Comparison of ENCODE assay signal across 33 cellular contexts in the genomic region with DNA sequence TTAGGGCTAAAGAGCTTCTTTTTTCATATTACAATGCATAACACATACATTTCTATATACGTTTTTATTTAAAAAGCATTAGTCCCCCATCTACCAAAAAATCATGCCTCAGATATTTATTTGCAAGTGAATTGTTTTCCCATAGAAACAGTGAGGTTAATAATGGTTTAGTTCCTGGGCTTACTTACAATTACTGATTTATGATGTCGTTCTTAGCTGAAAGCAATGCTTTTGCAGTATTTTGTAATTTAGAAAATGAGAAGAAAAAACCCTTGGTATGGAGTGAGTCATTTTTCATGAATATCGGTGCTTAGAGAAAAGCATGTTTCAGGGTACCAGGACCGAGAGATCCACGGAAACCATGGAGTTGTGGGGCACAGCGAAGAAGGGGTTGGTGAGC. TPM values are rescaled to one million over a fixed set of nuclear protein-coding genes. Genes with fewer than 3 reads are reported as not detected.
"Had no signal": no experiment of that assay in that cellular context is flagged by ENCODE, and none has a peak within 500 bp of the region (broad histone marks: within the 10 kb centered on the region; RNA-seq: fewer than 3 reads in every experiment).

No MANE protein-coding gene starts in this region.

- H3K4me3 ChIP-seq: ascending aorta, body of pancreas, breast epithelium, Peyer's patch, SJSA1 had no signal

- H3K27ac Mint-ChIP-seq: activated CD4-positive, alpha-beta memory T cell treated with anti-CD3 and anti-CD28 coated beads, Interleukin-2, amount 10 ng/mL, durations not matched to agents 7 days and 5 days; activated CD8-positive, alpha-beta memory T cell treated with anti-CD3 and anti-CD28 coated beads, Interleukin-2, amount 10 ng/mL, durations not matched to agents 7 days and 5 days; activated naive CD8-positive, alpha-beta T cell treated with anti-CD3 and anti-CD28 coated beads for 36 hours; activated T-cell treated with anti-CD3 and anti-CD28 coated beads, Interleukin-2, amount 50 U/mL, for 72 hours; activated T-helper 17 cell treated with anti-CD3 and anti-CD28 coated beads, Interleukin-2, amount 50 U/mL, for 72 hours had no signal

- DNase-seq: activated CD4-positive, alpha-beta memory T cell treated with anti-CD3 and anti-CD28 coated beads, Interleukin-2, amount 10 ng/mL, durations not matched to agents 7 days and 5 days; activated CD4-positive, alpha-beta T cell treated with anti-CD3 and anti-CD28 coated beads for 1 hour; activated CD4-positive, alpha-beta T cell treated with anti-CD3 and anti-CD28 coated beads for 48 hours; activated CD4-positive, CD25-positive, alpha-beta regulatory T cell; activated CD8-positive, alpha-beta memory T cell treated with anti-CD3 and anti-CD28 coated beads for 24 hours; activated CD8-positive, alpha-beta memory T cell treated with anti-CD3 and anti-CD28 coated beads, Interleukin-2, amount 10 ng/mL, durations not matched to agents 7 days and 5 days; activated CD8-positive, alpha-beta memory T cell treated with anti-CD3 and anti-CD28 coated beads, Interleukin-2, amount 50 U/mL, for 48 hours; activated effector memory CD4-positive, alpha-beta T cell treated with anti-CD3 and anti-CD28 coated beads, Interleukin-2, amount 50 U/mL, for 16 hours; activated naive CD4-positive, alpha-beta T cell; activated naive CD4-positive, alpha-beta T cell treated with anti-CD3 and anti-CD28 coated beads, Interleukin-2, amount 50 U/mL, for 16 hours; activated naive CD8-positive, alpha-beta T cell treated with anti-CD3 and anti-CD28 coated beads for 36 hours; activated T-cell treated with anti-CD3 and anti-CD28 coated beads, Interleukin-2, amount 50 U/mL, for 72 hours; amygdala; body of pancreas; NCI-H1105 treated with DMSO at 0.1 percent for 48 hours; NCI-H1436; NCI-H1694 treated with DMSO at 0.1 percent for 48 hours; NCI-H2029; NCI-H345; NCI-H524 treated with DMSO at 0.1 percent for 48 hours; Peyer's patch; RPMI8226; SHP77 treated with DMSO at 0.1 percent for 48 hours; SW 1271; T-helper 1 cell; T-helper 2 cell; T-helper 9 cell; WERI-Rb-1 had no signal

- H3K4me1 Mint-ChIP-seq: activated CD4-positive, alpha-beta memory T cell treated with anti-CD3 and anti-CD28 coated beads, Interleukin-2, amount 10 ng/mL, durations not matched to agents 7 days and 5 days; activated CD8-positive, alpha-beta memory T cell treated with anti-CD3 and anti-CD28 coated beads, Interleukin-2, amount 10 ng/mL, durations not matched to agents 7 days and 5 days; activated T-helper 17 cell treated with anti-CD3 and anti-CD28 coated beads, Interleukin-2, amount 50 U/mL, for 72 hours had no signal

- H3K27me3 ChIP-seq: ascending aorta, body of pancreas, breast epithelium, Peyer's patch, SJSA1 had no signal

- H3K4me3 Mint-ChIP-seq: activated CD4-positive, alpha-beta memory T cell treated with anti-CD3 and anti-CD28 coated beads, Interleukin-2, amount 10 ng/mL, durations not matched to agents 7 days and 5 days; activated CD8-positive, alpha-beta memory T cell treated with anti-CD3 and anti-CD28 coated beads, Interleukin-2, amount 10 ng/mL, durations not matched to agents 7 days and 5 days; activated naive CD8-positive, alpha-beta T cell treated with anti-CD3 and anti-CD28 coated beads for 36 hours; activated T-cell treated with anti-CD3 and anti-CD28 coated beads, Interleukin-2, amount 50 U/mL, for 72 hours; activated T-helper 17 cell treated with anti-CD3 and anti-CD28 coated beads, Interleukin-2, amount 50 U/mL, for 72 hours had no signal

- H3K9me3 Mint-ChIP-seq: activated CD4-positive, alpha-beta memory T cell treated with anti-CD3 and anti-CD28 coated beads, Interleukin-2, amount 10 ng/mL, durations not matched to agents 7 days and 5 days; activated naive CD8-positive, alpha-beta T cell treated with anti-CD3 and anti-CD28 coated beads for 36 hours; activated T-cell treated with anti-CD3 and anti-CD28 coated beads, Interleukin-2, amount 50 U/mL, for 72 hours; activated T-helper 17 cell treated with anti-CD3 and anti-CD28 coated beads, Interleukin-2, amount 50 U/mL, for 72 hours had no signal

- H3K4me1 ChIP-seq: body of pancreas, breast epithelium, Peyer's patch had no signal

- H3K36me3 ChIP-seq: ascending aorta, breast epithelium, Peyer's patch, SJSA1, WERI-Rb-1 had no signal

- H3K9me3 ChIP-seq: ascending aorta, body of pancreas, breast epithelium, Peyer's patch, SJSA1 had no signal

- H3K36me3 Mint-ChIP-seq: activated CD8-positive, alpha-beta memory T cell treated with anti-CD3 and anti-CD28 coated beads, Interleukin-2, amount 10 ng/mL, durations not matched to agents 7 days and 5 days; activated naive CD8-positive, alpha-beta T cell treated with anti-CD3 and anti-CD28 coated beads for 36 hours had no signal

- H3K27ac ChIP-seq: ascending aorta, body of pancreas, breast epithelium, Peyer's patch, SJSA1, WERI-Rb-1 had no signal

RNA-seq across cellular contexts. Expression of a gene that starts 12.1 kb away (rescaled TPM):
- total RNA-seq: activated CD4-positive, alpha-beta memory T cell treated with anti-CD3 and anti-CD28 coated beads, Interleukin-2, amount 10 ng/mL, durations not matched to agents 7 days and 5 days; activated CD8-positive, alpha-beta memory T cell treated with anti-CD3 and anti-CD28 coated beads, Interleukin-2, amount 10 ng/mL, durations not matched to agents 7 days and 5 days; activated naive CD8-positive, alpha-beta T cell treated with anti-CD3 and anti-CD28 coated beads for 36 hours; activated T-cell treated with anti-CD3 and anti-CD28 coated beads, Interleukin-2, amount 50 U/mL, for 72 hours; activated T-helper 17 cell treated with anti-CD3 and anti-CD28 coated beads, Interleukin-2, amount 50 U/mL, for 72 hours; NCI-H460 had no signal
